12 cellular contexts compared by ENCODE assay signal in the genomic region with DNA sequence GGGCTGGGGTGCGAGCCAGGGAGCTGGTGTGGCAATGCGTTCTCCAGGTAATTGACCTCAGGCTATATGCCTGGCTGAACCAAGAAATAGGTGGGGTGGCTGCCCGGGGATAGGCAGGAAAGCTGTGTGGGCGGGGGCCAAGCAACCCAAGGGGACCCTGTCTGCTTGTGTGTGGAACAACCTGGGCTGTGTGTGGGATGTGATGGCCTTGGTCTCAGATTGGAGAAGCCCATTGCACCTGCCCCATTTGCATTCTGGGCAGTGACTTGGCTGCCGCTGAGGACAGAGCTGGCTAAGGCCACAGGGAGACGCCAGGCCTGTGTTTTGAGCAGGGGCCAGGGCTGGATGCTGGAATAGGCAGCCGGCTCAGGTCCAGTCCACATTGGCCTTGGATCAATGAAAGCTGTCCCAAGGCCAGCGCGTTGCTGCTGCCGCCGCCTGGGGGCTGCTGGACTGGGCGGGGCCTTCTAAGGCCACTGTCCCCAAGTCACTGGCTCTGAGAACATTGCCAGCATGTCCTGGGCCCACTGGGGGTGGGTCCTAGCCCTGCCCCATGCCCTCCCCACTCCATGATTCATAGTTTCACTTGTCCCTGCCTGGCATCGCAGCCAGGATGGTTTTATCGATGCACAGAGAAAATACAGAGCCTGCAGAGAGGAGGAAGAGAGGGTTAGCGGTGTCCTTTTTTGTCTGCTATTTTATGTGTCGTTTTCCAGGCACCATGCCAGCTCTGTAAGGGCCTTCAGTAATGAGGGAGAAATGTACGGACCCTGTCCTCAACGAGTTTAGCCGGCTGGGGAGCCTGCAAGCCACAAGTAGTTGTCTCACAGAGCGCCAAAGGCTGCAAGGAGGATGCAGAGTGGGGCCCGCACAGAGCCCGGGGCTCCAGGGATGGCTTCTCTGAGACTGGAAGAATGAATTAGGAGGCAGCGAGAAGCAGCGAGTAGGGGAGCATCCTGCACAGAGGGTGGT. TPM values are rescaled to one million over a fixed set of nuclear protein-coding genes. Genes with fewer than 3 reads are reported as not detected.
DNase-seq lines count a peak whose midpoint lies in the region; ATAC-seq, FAIRE-seq and TF ChIP-seq lines count a peak whose summit lies in the region.
"Had no signal": no experiment of that assay in that cellular context is flagged by ENCODE, and none has a peak within 500 bp of the region (broad histone marks: within the 10 kb centered on the region; RNA-seq: fewer than 3 reads in every experiment).

No MANE protein-coding gene starts in this region.

- H2AFZ ChIP-seq in astrocyte (ENCODE audit: low read depth, low read length): peak overlapping the region; percentile 60

- ATAC-seq in stimulated activated memory B cell treated with anti-CD40 and anti-IgM and Interleukin-4, amounts not matched to agents 10 μg/mL and 1 μg/mL and 100 μg/mL, for 72 hours: no peak
- ATAC-seq in GM19467 (IDR thresholded peaks at IDR 0.05; ENCODE audit: unreplicated experiment): no peak
- no peak for ATAC-seq in activated T-cell treated with anti-CD3 and anti-CD28 coated beads, Interleukin-2, amount 50 U/mL, for 4 hours

- H3K79me2 ChIP-seq in astrocyte (ENCODE audit: insufficient read depth, low read length): no peaks in the 10 kb centered on the region

- H3K4me3 ChIP-seq in astrocyte (ENCODE audit: insufficient read depth, low read depth, low read length) (no peak overlapping the region), kidney (ENCODE audit: low read length in 2 of 2) (no peak overlapping the region)
- H3K4me3 ChIP-seq: SJSA1 had no signal

- FAIRE-seq in astrocyte (lab: Jason Lieb, UNC): no peak
- FAIRE-seq in kidney (lab: Jason Lieb, UNC): no peak

- no peak overlapping the region for H3K9ac ChIP-seq in astrocyte (ENCODE audit: low read length)
- no peak overlapping the region for H3K9ac ChIP-seq in kidney (ENCODE audit: low read length in 2 of 2)

- H3K9me3 ChIP-seq in astrocyte (ENCODE audit: insufficient read depth, low read depth, low read length) (no peaks in the 10 kb centered on the region), kidney (ENCODE audit: control insufficient read depth in 1 of 2, low read length in 2 of 2) (no peaks in the 10 kb centered on the region)
- H3K9me3 ChIP-seq: SJSA1 had no signal

- peaks cover 34% of the 10 kb centered on the region for H3K27me3 Mint-ChIP-seq in astrocyte (ENCODE audit: low read depth, unreplicated experiment)
- no peaks in the 10 kb centered on the region for H3K27me3 Mint-ChIP-seq in stimulated activated memory B cell treated with anti-CD40 and anti-IgM and Interleukin-4, amounts not matched to agents 10 μg/mL and 1 μg/mL and 100 μg/mL, for 72 hours
- H3K27me3 Mint-ChIP-seq in activated T-cell treated with anti-CD3 and anti-CD28 coated beads, Interleukin-2, amount 50 U/mL, for 4 hours (ENCODE audit: low read depth): no peaks in the 10 kb centered on the region

- no peak overlapping the region for H3K27ac Mint-ChIP-seq in astrocyte (ENCODE audit: unreplicated experiment)
- H3K27ac Mint-ChIP-seq in stimulated activated memory B cell treated with anti-CD40 and anti-IgM and Interleukin-4, amounts not matched to agents 10 μg/mL and 1 μg/mL and 100 μg/mL, for 72 hours: peak overlapping the region; percentile 65
- H3K27ac Mint-ChIP-seq: activated T-helper 1 cell treated with anti-CD3 and anti-CD28 coated beads, Interleukin-12 subunit alpha, Interleukin-12 subunit beta, Interleukin-2, Interleukin-4 antibody, amounts not matched to agents 30 ng/mL and 10 ng/mL and 1 ng/mL, durations not matched to agents 14 hours and 24 hours and 36 hours had no signal

- H3K4me3 Mint-ChIP-seq in astrocyte (ENCODE audit: unreplicated experiment): no peak overlapping the region
- H3K4me3 Mint-ChIP-seq in stimulated activated memory B cell treated with anti-CD40 and anti-IgM and Interleukin-4, amounts not matched to agents 10 μg/mL and 1 μg/mL and 100 μg/mL, for 72 hours: no peak overlapping the region
- H3K4me3 Mint-ChIP-seq in activated T-cell treated with anti-CD3 and anti-CD28 coated beads, Interleukin-2, amount 50 U/mL, for 4 hours: no peak overlapping the region
- H3K4me3 Mint-ChIP-seq: activated T-helper 1 cell treated with anti-CD3 and anti-CD28 coated beads, Interleukin-12 subunit alpha, Interleukin-12 subunit beta, Interleukin-2, Interleukin-4 antibody, amounts not matched to agents 30 ng/mL and 10 ng/mL and 1 ng/mL, durations not matched to agents 14 hours and 24 hours and 36 hours had no signal

- H3K36me3 ChIP-seq in astrocyte (ENCODE audit: insufficient read depth, low read length) (no peaks in the 10 kb centered on the region), kidney (ENCODE audit: control insufficient read depth in 1 of 2, insufficient read depth in 2 of 2, low read length in 2 of 2) (no peaks in the 10 kb centered on the region)
- H3K36me3 ChIP-seq: SJSA1 had no signal

- H3K27ac ChIP-seq in astrocyte (ENCODE audit: low read depth, low read length) (no peak overlapping the region), kidney (ENCODE audit: low read depth in 2 of 2, low read length in 2 of 2) (no peak overlapping the region)
- H3K27ac ChIP-seq: SJSA1 had no signal

- peak overlapping the region; percentile 39 for H3K4me2 ChIP-seq in astrocyte (ENCODE audit: low read length)

- peak; percentile 69 for DNase-seq in NCI-H1092 treated with DMSO at 0.1 percent for 48 hours (lab: John Stamatoyannopoulos, UW)
- DNase-seq in astrocyte (ENCODE audit: low read depth): no peak
- DNase-seq in kidney: peak; percentile 90
- DNase-seq in activated CD4-positive, CD25-positive, alpha-beta regulatory T cell treated with anti-CD3 and anti-CD28 coated beads, Interleukin-2, amount 50 U/mL, for 72 hours: no peak
- DNase-seq in activated T-cell treated with anti-CD3 and anti-CD28 coated beads, Interleukin-2, amount 50 U/mL, for 4 hours: no peak
- DNase-seq in AML-193 (lab: John Stamatoyannopoulos, UW): no peak
- DNase-seq: GDM1, trophoblast cell had no signal

- peaks cover 2% of the 10 kb centered on the region for H3K4me1 Mint-ChIP-seq in astrocyte (ENCODE audit: low read depth, unreplicated experiment)
- H3K4me1 Mint-ChIP-seq in stimulated activated memory B cell treated with anti-CD40 and anti-IgM and Interleukin-4, amounts not matched to agents 10 μg/mL and 1 μg/mL and 100 μg/mL, for 72 hours: peaks cover 26% of the 10 kb centered on the region
- H3K4me1 Mint-ChIP-seq in activated T-cell treated with anti-CD3 and anti-CD28 coated beads, Interleukin-2, amount 50 U/mL, for 4 hours (ENCODE audit: low read depth): peaks cover 15% of the 10 kb centered on the region

- no peaks in the 10 kb centered on the region for H3K9me3 Mint-ChIP-seq in astrocyte (ENCODE audit: unreplicated experiment)
- no peaks in the 10 kb centered on the region for H3K9me3 Mint-ChIP-seq in stimulated activated memory B cell treated with anti-CD40 and anti-IgM and Interleukin-4, amounts not matched to agents 10 μg/mL and 1 μg/mL and 100 μg/mL, for 72 hours
- peaks cover 5% of the 10 kb centered on the region for H3K9me3 Mint-ChIP-seq in activated T-cell treated with anti-CD3 and anti-CD28 coated beads, Interleukin-2, amount 50 U/mL, for 4 hours

- no peaks in the 10 kb centered on the region for H4K20me1 ChIP-seq in astrocyte (ENCODE audit: insufficient read depth, low read length)

- intact Hi-C loops in kidney (cut with DNase I): loop anchor here (5.0 kb wide), 1 partner anchor 50 kb away; no protein-coding TSS in a partner anchor

- peaks cover 2% of the 10 kb centered on the region for H3K36me3 Mint-ChIP-seq in astrocyte (ENCODE audit: low read depth, unreplicated experiment)
- H3K36me3 Mint-ChIP-seq in stimulated activated memory B cell treated with anti-CD40 and anti-IgM and Interleukin-4, amounts not matched to agents 10 μg/mL and 1 μg/mL and 100 μg/mL, for 72 hours: no peaks in the 10 kb centered on the region
- no peaks in the 10 kb centered on the region for H3K36me3 Mint-ChIP-seq in activated T-cell treated with anti-CD3 and anti-CD28 coated beads, Interleukin-2, amount 50 U/mL, for 4 hours (ENCODE audit: insufficient read depth)

- no peaks in the 10 kb centered on the region for H3K27me3 ChIP-seq in astrocyte (ENCODE audit: insufficient read depth, low read length)
- H3K27me3 ChIP-seq: SJSA1 had no signal

- TF ChIP-seq CTCF in astrocyte (IDR thresholded peaks at IDR 0.05; ENCODE audit: insufficient read depth, low read depth, low read length) (no peak), kidney (IDR thresholded peaks at IDR 0.05; ENCODE audit: borderline replicate concordance, extremely low read depth, insufficient read depth) (no peak)

- H3K4me1 ChIP-seq in astrocyte (ENCODE audit: insufficient read depth, low read length) (peaks cover 2% of the 10 kb centered on the region), kidney (ENCODE audit: control insufficient read depth in 1 of 2, insufficient read depth in 1 of 2, low read depth in 1 of 2, low read length in 2 of 2) (no peaks in the 10 kb centered on the region)
- H3K4me1 ChIP-seq: SJSA1 had no signal

RNA-seq across cellular contexts. Expression of a gene that starts 43.9 kb away (rescaled TPM):
- total RNA-seq in astrocyte: 9.1 and 9.8 TPM in 2 replicates
- 9.9 TPM for total RNA-seq in kidney
- 1.1 TPM for polyA plus RNA-seq in kidney (ENCODE audit: insufficient read depth, low read depth, low replicate concordance)
- 1 to 10 TPM; 1.2 to 2.8 (median 1.6) TPM for total RNA-seq in activated T-cell treated with anti-CD3 and anti-CD28 coated beads, Interleukin-2, amount 50 U/mL, for 4 hours

Comparison
In these comparisons a context has a peak if more than half of its experiments do, and no peak if none do; other contexts are left out.
1. DNase-seq: peak in NCI-H1092 treated with DMSO at 0.1 percent for 48 hours (single experiment) and kidney (single experiment); none in astrocyte (single experiment), activated CD4-positive, CD25-positive, alpha-beta regulatory T cell treated with anti-CD3 and anti-CD28 coated beads, Interleukin-2, amount 50 U/mL, for 72 hours (single experiment), activated T-cell treated with anti-CD3 and anti-CD28 coated beads, Interleukin-2, amount 50 U/mL, for 4 hours (single experiment) and AML-193 (0 of 2).